1 cellular context compared by ENCODE assay signal in genomic region chr1:154179951-154180687, GRCh38.
TF ChIP-seq lines count a peak whose summit lies in the region.

No MANE protein-coding gene starts in this region.

TF ChIP-seq in endothelial cell of umbilical vein, 7 proteins besides CTCF, POLR2A, EP300 and RAD21:
- no peak for TF ChIP-seq EZH2 (IDR thresholded peaks at IDR 0.05; ENCODE audit: borderline replicate concordance, low read depth, low read length, severe bottlenecking)
- TF ChIP-seq JUN (IDR thresholded peaks at IDR 0.05; ENCODE audit: borderline replicate concordance, insufficient read depth, insufficient read length, low read depth) = no peak
- TF ChIP-seq, protein P1, sequence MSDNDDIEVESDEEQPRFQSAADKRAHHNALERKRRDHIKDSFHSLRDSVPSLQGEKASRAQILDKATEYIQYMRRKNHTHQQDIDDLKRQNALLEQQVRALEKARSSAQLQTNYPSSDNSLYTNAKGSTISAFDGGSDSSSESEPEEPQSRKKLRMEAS (IDR thresholded peaks at IDR 0.05; ENCODE audit: insufficient read depth, insufficient read length) = no peak
- TF ChIP-seq MYC (IDR thresholded peaks at IDR 0.05; ENCODE audit: low read depth, low read length) = no peak
- TF ChIP-seq GATA2 (IDR thresholded peaks at IDR 0.05; ENCODE audit: insufficient read depth, insufficient read length, low read depth, low read length) = no peak
- TF ChIP-seq POLR2AphosphoS5 (IDR thresholded peaks at IDR 0.05; ENCODE audit: insufficient read depth, low read depth, low read length) = no peak
- no peak for TF ChIP-seq FOS (IDR thresholded peaks at IDR 0.05; ENCODE audit: borderline replicate concordance, insufficient read depth, low read length)
